In the genomic region with DNA sequence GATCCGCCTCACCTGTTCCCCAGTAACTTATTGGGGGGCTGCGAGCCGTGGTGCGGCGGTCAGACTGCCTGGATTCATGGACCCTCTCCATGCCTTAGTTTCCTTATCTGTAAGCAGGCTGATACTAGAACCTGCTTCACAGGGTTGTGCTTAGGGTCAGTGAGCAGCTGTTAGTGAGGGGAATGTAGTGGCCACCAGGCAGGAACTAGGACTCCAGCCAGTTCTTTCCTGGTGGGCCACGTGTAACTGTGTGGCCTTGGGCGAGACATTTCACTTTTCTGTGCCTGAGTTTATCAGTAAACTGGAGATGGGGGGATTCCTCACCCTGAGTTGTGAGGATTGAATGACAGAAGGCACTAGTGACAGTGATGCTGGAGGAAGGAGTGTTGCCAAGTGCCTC, we compare ENCODE assay signal across 16 cellular contexts.
"Had no signal": no experiment of that assay in that cellular context is flagged by ENCODE, and none has a peak within 500 bp of the region (broad histone marks: within the 10 kb centered on the region; RNA-seq: fewer than 3 reads in every experiment).

No MANE protein-coding gene starts in this region.

- H3K4me1 ChIP-seq: lower lobe of right lung, parathyroid adenoma, suprapubic skin had no signal

- H3K36me3 ChIP-seq: brain microvascular endothelial cell had no signal

- H3K9me3 Mint-ChIP-seq: activated naive CD4-positive, alpha-beta T cell treated with anti-CD3 and anti-CD28 coated beads, Interleukin-2, amount 10 ng/mL, durations not matched to agents 7 days and 5 days; activated T-helper 17 cell treated with anti-CD3 and anti-CD28 coated beads, Interleukin-2, amount 50 U/mL, for 72 hours; stimulated activated naive CD8-positive, alpha-beta T cell treated with anti-CD3 and anti-CD28 coated beads, Interleukin-15, Interleukin-2, amounts not matched to agents 100 ng/mL and 50 ng/mL, for 24 hours had no signal

- H3K4me3 ChIP-seq: lower lobe of right lung, suprapubic skin had no signal

- DNase-seq: activated naive CD4-positive, alpha-beta T cell treated with anti-CD3 and anti-CD28 coated beads, Interleukin-2, amount 10 ng/mL, durations not matched to agents 7 days and 5 days; brain microvascular endothelial cell; effector CD8-positive, alpha-beta T cell; foreskin fibroblast; glutamatergic neuron; hypothalamus; kidney glomerular epithelial cell; lower lobe of right lung; retina; SIG-M5; stimulated activated CD4-positive, alpha-beta T cell treated with anti-CD3 and anti-CD28 coated beads, Interleukin-15, amount 100 ng/mL, for 24 hours; stimulated activated CD4-positive, alpha-beta T cell treated with anti-CD3 and anti-CD28 coated beads, Interleukin-4, amount 100 ng/mL, for 1 hour had no signal

- H3K27me3 Mint-ChIP-seq: activated naive CD4-positive, alpha-beta T cell treated with anti-CD3 and anti-CD28 coated beads, Interleukin-2, amount 10 ng/mL, durations not matched to agents 7 days and 5 days; activated T-helper 17 cell treated with anti-CD3 and anti-CD28 coated beads, Interleukin-2, amount 50 U/mL, for 72 hours; stimulated activated naive CD8-positive, alpha-beta T cell treated with anti-CD3 and anti-CD28 coated beads, Interleukin-15, Interleukin-2, amounts not matched to agents 100 ng/mL and 50 ng/mL, for 24 hours had no signal

- H3K9me3 ChIP-seq: lower lobe of right lung, suprapubic skin had no signal

- H3K4me3 Mint-ChIP-seq: activated naive CD4-positive, alpha-beta T cell treated with anti-CD3 and anti-CD28 coated beads, Interleukin-2, amount 10 ng/mL, durations not matched to agents 7 days and 5 days; activated T-helper 17 cell treated with anti-CD3 and anti-CD28 coated beads, Interleukin-2, amount 50 U/mL, for 72 hours; stimulated activated naive CD8-positive, alpha-beta T cell treated with anti-CD3 and anti-CD28 coated beads, Interleukin-15, Interleukin-2, amounts not matched to agents 100 ng/mL and 50 ng/mL, for 24 hours had no signal

- H3K27me3 ChIP-seq: brain microvascular endothelial cell, suprapubic skin had no signal

- ATAC-seq: activated T-helper 17 cell treated with anti-CD3 and anti-CD28 coated beads, Interleukin-2, amount 50 U/mL, for 72 hours; lower lobe of right lung had no signal

- H3K79me2 ChIP-seq: parathyroid adenoma had no signal

- H3K27ac ChIP-seq: brain microvascular endothelial cell, lower lobe of right lung, parathyroid adenoma, suprapubic skin had no signal

- H3K27ac Mint-ChIP-seq: stimulated activated naive CD8-positive, alpha-beta T cell treated with anti-CD3 and anti-CD28 coated beads, Interleukin-15, Interleukin-2, amounts not matched to agents 100 ng/mL and 50 ng/mL, for 24 hours had no signal

- H2AFZ ChIP-seq: parathyroid adenoma had no signal
